ENCODE assay signal across 21 cellular contexts in the genomic region with DNA sequence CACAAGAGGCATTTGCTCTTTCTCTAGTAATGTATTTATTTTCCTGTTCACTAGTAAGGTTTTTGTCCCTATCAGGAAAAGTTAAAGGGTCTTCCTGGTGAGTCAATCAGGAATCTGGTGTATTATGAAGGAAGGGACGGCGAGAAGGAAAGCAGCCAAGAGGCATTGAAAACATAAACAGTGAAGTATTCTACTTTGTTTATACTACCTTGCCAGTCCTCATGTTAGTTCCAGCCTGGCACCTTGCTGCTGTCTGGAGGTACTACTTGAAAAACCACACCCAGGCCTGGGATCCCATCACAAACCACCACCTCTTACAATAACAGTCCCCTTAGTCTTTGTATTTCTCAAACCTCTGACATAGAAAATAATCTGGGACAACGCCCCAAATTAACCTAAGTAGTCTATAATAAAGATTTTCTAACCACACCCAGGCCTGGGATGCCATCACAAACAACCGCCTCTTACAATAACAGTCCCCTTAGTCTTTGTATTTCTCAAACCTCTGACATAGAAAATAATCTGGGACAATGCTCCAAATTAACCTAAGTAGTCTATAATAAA.
A peak's percentile ranks its signal among the peaks of the same experiment; 100 is the strongest.
DNase-seq lines count a peak whose midpoint lies in the region; ATAC-seq, FAIRE-seq and TF ChIP-seq lines count a peak whose summit lies in the region.
"Had no signal": no experiment of that assay in that cellular context is flagged by ENCODE, and none has a peak within 500 bp of the region (broad histone marks: within the 10 kb centered on the region; RNA-seq: fewer than 3 reads in every experiment).

No MANE protein-coding gene starts in this region.

- dilution Hi-C loops in mammary epithelial cell (cut with HindIII; ENCODE audit: low sequenced_read_pairs), result loop anchor here (5.0 kb wide), 1 partner anchor 37 kb away; no protein-coding TSS in a partner anchor

- no peaks in the 10 kb centered on the region for H3K36me3 Mint-ChIP-seq in MCF 10A (ENCODE audit: insufficient read depth, unreplicated experiment)
- no peaks in the 10 kb centered on the region for H3K36me3 Mint-ChIP-seq in activated CD8-positive, alpha-beta T cell treated with anti-CD3 and anti-CD28 coated beads for 36 hours (ENCODE audit: low read depth)

- peaks cover 9% of the 10 kb centered on the region for H3K9me3 ChIP-seq in mammary epithelial cell (replicated peaks; ENCODE audit: insufficient read depth, low read length)
- H3K9me3 ChIP-seq in small intestine (ENCODE audit: control insufficient read depth, low read depth), result no peaks in the 10 kb centered on the region
- H3K9me3 ChIP-seq: A549, BE2C, SJSA1 had no signal

- H3K9me3 Mint-ChIP-seq in MCF 10A (ENCODE audit: unreplicated experiment), result no peaks in the 10 kb centered on the region
- H3K9me3 Mint-ChIP-seq in activated CD8-positive, alpha-beta T cell treated with anti-CD3 and anti-CD28 coated beads for 36 hours, result peaks cover 2% of the 10 kb centered on the region

- H3K79me2 ChIP-seq in mammary epithelial cell (ENCODE audit: insufficient read depth, low read length), result no peaks in the 10 kb centered on the region

- POLR2A ChIA-PET in MCF 10A (lab: Yijun Ruan, JAX), result no interaction called here
- POLR2A ChIA-PET in activated CD8-positive, alpha-beta T cell treated with anti-CD3 and anti-CD28 coated beads for 36 hours (lab: Charles Lee), result no interaction called here

- peak; percentile 18 for DNase-seq in MCF 10A (ENCODE audit: unreplicated experiment)
- DNase-seq in mammary epithelial cell, result no peak
- DNase-seq in M059J (ENCODE audit: low read depth), result peak; percentile 67
- peak; percentile 7 for DNase-seq in fibroblast of pulmonary artery (ENCODE audit: low read depth)
- no peak for DNase-seq in small intestine
- no peak for DNase-seq in activated CD8-positive, alpha-beta T cell treated with anti-CD3 and anti-CD28 coated beads for 36 hours
- DNase-seq: BE2C, DMS 273 treated with DMSO at 0.1 percent for 48 hours, DMS79 treated with DMSO at 0.1 percent for 48 hours, HCEC 1CT, Kasumi-1, NCI-H1092 treated with DMSO at 0.1 percent for 48 hours, NCI-H1436 treated with DMSO at 0.1 percent for 48 hours, NCI-H1930, NCI-H69, T-helper 9 cell had no signal

- H3K27ac ChIP-seq in mammary epithelial cell (ENCODE audit: insufficient read depth, low read depth, low read length), result no peak overlapping the region
- no peak overlapping the region for H3K27ac ChIP-seq in small intestine (ENCODE audit: low read depth in 1 of 2, low read length in 1 of 2)
- H3K27ac ChIP-seq: A549, SJSA1 had no signal

- H4K20me1 ChIP-seq in mammary epithelial cell (ENCODE audit: insufficient read depth, low read length), result no peaks in the 10 kb centered on the region

- no peak overlapping the region for H3K9ac ChIP-seq in mammary epithelial cell (ENCODE audit: insufficient read depth, low read length)

- H3K4me1 ChIP-seq in mammary epithelial cell (ENCODE audit: insufficient read depth, low read length) (peaks cover 23% of the 10 kb centered on the region), small intestine (ENCODE audit: control insufficient read depth in 2 of 2, insufficient read depth in 1 of 2, low read depth in 1 of 2, low read length in 1 of 2) (no peaks in the 10 kb centered on the region)
- H3K4me1 ChIP-seq: BE2C had no signal

- BruUV-seq in MCF 10A (replicated peaks; lab: Mats Ljungman, UMichigan) (no TSS peak), mammary epithelial cell (replicated peaks; lab: Mats Ljungman, UMichigan) (no TSS peak)

- H3K4me2 ChIP-seq in mammary epithelial cell (ENCODE audit: insufficient read depth, low read depth, low read length), result no peak overlapping the region
- H3K4me2 ChIP-seq: A549 had no signal

- H3K4me3 ChIP-seq in mammary epithelial cell (replicated peaks in 1 of 3; ENCODE audit: insufficient read depth in 1 of 3, low read depth in 2 of 3, low read length in 3 of 3) (no peak overlapping the region), fibroblast of pulmonary artery (replicated peaks; ENCODE audit: low read depth, low read length) (no peak overlapping the region), small intestine (ENCODE audit: low read depth in 1 of 2, low read length in 2 of 2) (no peak overlapping the region)
- H3K4me3 ChIP-seq: A549, SJSA1 had no signal

- peaks cover 46% of the 10 kb centered on the region for H3K4me1 Mint-ChIP-seq in MCF 10A (ENCODE audit: insufficient read depth, unreplicated experiment)
- H3K4me1 Mint-ChIP-seq in activated CD8-positive, alpha-beta T cell treated with anti-CD3 and anti-CD28 coated beads for 36 hours (ENCODE audit: low read depth), result no peaks in the 10 kb centered on the region

- H3K4me3 Mint-ChIP-seq in MCF 10A (ENCODE audit: unreplicated experiment), result no peak overlapping the region
- no peak overlapping the region for H3K4me3 Mint-ChIP-seq in activated CD8-positive, alpha-beta T cell treated with anti-CD3 and anti-CD28 coated beads for 36 hours

- 92% methylated on average over 4 of the region's 4 CpGs for WGBS in mammary epithelial cell (ENCODE audit: low coverage, missing lambda C conversion rate)
- WGBS in small intestine, 3 donors, result 70 to 85% (median 83%) methylated on average over 4 of the region's 4 CpGs

- H3K36me3 ChIP-seq in mammary epithelial cell (ENCODE audit: insufficient read depth, low read length) (no peaks in the 10 kb centered on the region), small intestine (ENCODE audit: control insufficient read depth in 2 of 2, insufficient read depth in 2 of 2, low read length in 2 of 2) (no peaks in the 10 kb centered on the region)
- H3K36me3 ChIP-seq: BE2C, SJSA1 had no signal

- H2AFZ ChIP-seq in mammary epithelial cell (ENCODE audit: low read depth, low read length), result no peak overlapping the region

- CTCF ChIA-PET in MCF 10A (lab: Yijun Ruan, JAX), result interaction anchor here (0.8 kb wide), 1 partner anchor 55 kb away, joined by 3 read pairs; no protein-coding TSS in a partner anchor
- CTCF ChIA-PET in mammary epithelial cell (lab: Charles Lee; ENCODE audit: low non-redundant PET), result no interaction called here
- CTCF ChIA-PET in activated CD8-positive, alpha-beta T cell treated with anti-CD3 and anti-CD28 coated beads for 36 hours (lab: Charles Lee), result no interaction called here

- no peak overlapping the region for H3K27ac Mint-ChIP-seq in MCF 10A (ENCODE audit: low read depth, unreplicated experiment)
- no peak overlapping the region for H3K27ac Mint-ChIP-seq in activated CD8-positive, alpha-beta T cell treated with anti-CD3 and anti-CD28 coated beads for 36 hours

- H3K27me3 ChIP-seq in mammary epithelial cell (ENCODE audit: insufficient read depth, low read length) (no peaks in the 10 kb centered on the region), small intestine (ENCODE audit: control insufficient read depth in 2 of 2, insufficient read depth in 2 of 2, low read length in 2 of 2) (no peaks in the 10 kb centered on the region)
- H3K27me3 ChIP-seq: BE2C, SJSA1 had no signal

- FAIRE-seq in small intestine (lab: Jason Lieb, UNC), result no peak
- FAIRE-seq: A549, GM12891 had no signal

- in situ Hi-C loops in mammary epithelial cell (cut with MboI; ENCODE audit: low sequenced_read_pairs in 2 of 2), result loop anchor here in 1 of 2 donors (25.0 kb wide), 1 partner anchor 332 kb away; no protein-coding TSS in a partner anchor

- TF ChIP-seq CTCF in MCF 10A (IDR thresholded peaks at IDR 0.05; ENCODE audit: unreplicated experiment) (no peak), mammary epithelial cell (conservative IDR thresholded peaks at IDR 0.05 in 1 of 2, IDR thresholded peaks at IDR 0.05 in 1 of 2; ENCODE audit: extremely low read depth in 1 of 2, insufficient read depth in 1 of 2, low read depth in 1 of 2, low read length in 2 of 2) (no peak), fibroblast of pulmonary artery (IDR thresholded peaks at IDR 0.05; ENCODE audit: low read length, missing control alignments) (no peak)
- TF ChIP-seq CTCF in activated CD8-positive, alpha-beta T cell treated with anti-CD3 and anti-CD28 coated beads for 36 hours (IDR thresholded peaks at IDR 0.05), result no peak

- intact Hi-C loops in MCF 10A (cut with micrococcal nuclease) (no loop called here), mammary epithelial cell (cut with micrococcal nuclease) (no loop called here)
- intact Hi-C loops in activated CD8-positive, alpha-beta T cell treated with anti-CD3 and anti-CD28 coated beads for 36 hours (cut with micrococcal nuclease), result no loop called here

- no peak for ATAC-seq in activated CD8-positive, alpha-beta T cell treated with anti-CD3 and anti-CD28 coated beads for 36 hours
- no peak for ATAC-seq in HG02588 (IDR thresholded peaks at IDR 0.05; ENCODE audit: unreplicated experiment)
- ATAC-seq: A549, Right ventricle myocardium inferior had no signal

- H3K27me3 Mint-ChIP-seq in MCF 10A (ENCODE audit: insufficient read depth, unreplicated experiment), result no peaks in the 10 kb centered on the region
- no peaks in the 10 kb centered on the region for H3K27me3 Mint-ChIP-seq in activated CD8-positive, alpha-beta T cell treated with anti-CD3 and anti-CD28 coated beads for 36 hours

Comparison
In these comparisons a context has a peak if more than half of its experiments do, and no peak if none do; other contexts are left out.
1. DNase-seq: peak in MCF 10A (single experiment), M059J (single experiment) and fibroblast of pulmonary artery (single experiment); none in mammary epithelial cell (single experiment), small intestine (single experiment) and activated CD8-positive, alpha-beta T cell treated with anti-CD3 and anti-CD28 coated beads for 36 hours (single experiment).